In genomic region chr11:35343033-35343598, GRCh38 we compare ENCODE assay signal across 10 cellular contexts.
A peak's percentile ranks its signal among the peaks of the same experiment; 100 is the strongest.
DNase-seq lines count a peak whose midpoint lies in the region; ATAC-seq, FAIRE-seq and TF ChIP-seq lines count a peak whose summit lies in the region.
"Had no signal": no experiment of that assay in that cellular context is flagged by ENCODE, and none has a peak within 500 bp of the region (broad histone marks: within the 10 kb centered on the region; RNA-seq: fewer than 3 reads in every experiment).

No MANE protein-coding gene starts in this region.

- DNase-seq in activated CD4-positive, alpha-beta T cell treated with anti-CD3 and anti-CD28 coated beads, Interleukin-2, amount 50 U/mL, for 4 hours = peak; percentile 10 to 32
- DNase-seq in stimulated activated CD4-positive, alpha-beta T cell treated with anti-CD3 and anti-CD28 coated beads, Interleukin-2, amount 100 ng/mL, for 48 hours = peak; percentile 6 to 29
- DNase-seq in D721Med (ENCODE audit: insufficient read length, low spot score) (no peak), type B pancreatic cell (ENCODE audit: extremely low spot score, unreplicated experiment) (no peak), heart right ventricle (no peak), LoVo (ENCODE audit: low spot score) (no peak)
- DNase-seq: NCI-H774 had no signal

- H3K36me3 Mint-ChIP-seq in type B pancreatic cell = no peaks in the 10 kb centered on the region

- no peak for TF ChIP-seq CTCF in D721Med (IDR thresholded peaks at IDR 0.05; ENCODE audit: insufficient read depth, missing control alignments)
- no peak for TF ChIP-seq CTCF in type B pancreatic cell (conservative IDR thresholded peaks at IDR 0.05)
- TF ChIP-seq CTCF in heart right ventricle (IDR thresholded peaks at IDR 0.05) = no peak

- H3K36me3 ChIP-seq in heart right ventricle = no peaks in the 10 kb centered on the region

- H3K9me3 Mint-ChIP-seq in type B pancreatic cell = no peaks in the 10 kb centered on the region
- H3K9me3 Mint-ChIP-seq: neural crest cell had no signal

- H3K27me3 Mint-ChIP-seq in type B pancreatic cell = no peaks in the 10 kb centered on the region

- 81 to 91% methylated on average over 5 of the region's 5 CpGs for WGBS in heart right ventricle, 2 donors

- no peak overlapping the region for H3K4me3 Mint-ChIP-seq in type B pancreatic cell
- H3K4me3 Mint-ChIP-seq: neural crest cell had no signal

- H3K27ac Mint-ChIP-seq in type B pancreatic cell = no peak overlapping the region

- H3K27me3 ChIP-seq in heart right ventricle = no peaks in the 10 kb centered on the region

- H3K4me1 Mint-ChIP-seq in type B pancreatic cell (ENCODE audit: unreplicated experiment) = peaks cover 4% of the 10 kb centered on the region

- intact Hi-C loops in heart right ventricle (cut with DNase I) = no loop called here

- peaks cover 0 to 47% (median 9%) of the 10 kb centered on the region in 9 donors for H3K4me1 ChIP-seq in heart right ventricle

- ATAC-seq in GM19351 (IDR thresholded peaks at IDR 0.05; ENCODE audit: unreplicated experiment) = peak; percentile 80
- peak; percentile 64 for ATAC-seq in HG03045 (IDR thresholded peaks at IDR 0.05; ENCODE audit: unreplicated experiment)
- no peak for ATAC-seq in heart right ventricle

- no peak overlapping the region for H3K4me3 ChIP-seq in heart right ventricle

- no peak for FAIRE-seq in D721Med (lab: Jason Lieb, UNC)

- H3K27ac ChIP-seq in heart right ventricle = no peak overlapping the region

- H3K9me3 ChIP-seq in heart right ventricle = no peaks in the 10 kb centered on the region

Comparison
In these comparisons a context has a peak if more than half of its experiments do, and no peak if none do; other contexts are left out.
1. ATAC-seq: peak in GM19351 (single experiment) and HG03045 (single experiment); none in heart right ventricle (0 of 8).
2. DNase-seq: peak in activated CD4-positive, alpha-beta T cell treated with anti-CD3 and anti-CD28 coated beads, Interleukin-2, amount 50 U/mL, for 4 hours (2 of 2) and stimulated activated CD4-positive, alpha-beta T cell treated with anti-CD3 and anti-CD28 coated beads, Interleukin-2, amount 100 ng/mL, for 48 hours (2 of 2); none in D721Med (single experiment), type B pancreatic cell (single experiment), heart right ventricle (0 of 2) and LoVo (single experiment).